ENCODE assay signal across 8 cellular contexts in the genomic region with DNA sequence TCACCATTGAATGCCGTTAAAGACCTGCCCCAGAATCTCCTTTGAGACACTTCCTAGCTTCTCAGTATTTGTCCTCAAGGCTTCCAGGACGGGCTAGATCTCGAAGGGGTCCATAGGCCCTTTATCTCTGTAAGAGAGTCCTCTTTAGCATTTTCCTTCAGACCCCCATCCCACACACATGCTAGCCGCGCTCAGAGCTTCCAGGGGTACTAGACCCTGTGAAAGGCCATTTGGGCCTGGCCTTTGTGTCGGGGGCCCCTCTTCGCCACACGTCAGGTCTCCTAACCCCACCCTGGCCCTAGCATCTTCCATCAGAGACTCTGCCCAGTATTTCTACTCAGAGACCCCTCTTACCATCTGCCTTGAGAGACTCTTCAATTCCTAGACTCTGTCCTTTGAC. TPM values are rescaled to one million over a fixed set of nuclear protein-coding genes. Genes with fewer than 3 reads are reported as not detected.
DNase-seq lines count a peak whose midpoint lies in the region; FAIRE-seq and TF ChIP-seq lines count a peak whose summit lies in the region.

No MANE protein-coding gene starts in this region.

- peak overlapping the region; percentile 89 for H3K4me2 ChIP-seq in H9 (ENCODE audit: insufficient read depth, insufficient read length, low read length)

- no peak overlapping the region for H2BK5ac ChIP-seq in H9 (ENCODE audit: insufficient read length, low read length)

- no peaks in the 10 kb centered on the region; the same call in 1 of the 2 replicates for H3K27me3 Mint-ChIP-seq in H9 (ENCODE audit: low read depth)
- H3K27me3 Mint-ChIP-seq in activated CD4-positive, alpha-beta memory T cell treated with anti-CD3 and anti-CD28 coated beads, Interleukin-2, amount 10 ng/mL, durations not matched to agents 7 days and 5 days = no peaks in the 10 kb centered on the region

- no peak overlapping the region for H2AFZ ChIP-seq in H9 (ENCODE audit: low read length)

- CTCF ChIA-PET in activated CD4-positive, alpha-beta memory T cell treated with anti-CD3 and anti-CD28 coated beads, Interleukin-2, amount 10 ng/mL, durations not matched to agents 7 days and 5 days (lab: Charles Lee) = interaction anchor here (0.8 to 1.4 kb wide), 4 partner anchors 23 to 329 kb away, joined by 3 to 6 read pairs (median 5); no protein-coding TSS in a partner anchor

- DNase-seq in H9 = no peak
- no peak for DNase-seq in activated CD4-positive, alpha-beta memory T cell treated with anti-CD3 and anti-CD28 coated beads, Interleukin-2, amount 10 ng/mL, durations not matched to agents 7 days and 5 days
- no peak for DNase-seq in right atrium auricular region (ENCODE audit: low spot score)
- no peak for DNase-seq in small intestine
- DNase-seq in GM03348 (ENCODE audit: low spot score) = no peak
- DNase-seq in NAMALWA (ENCODE audit: low spot score) = no peak
- DNase-seq in dermis blood vessel endothelial cell = no peak
- DNase-seq in GF-D8 (lab: John Stamatoyannopoulos, UW) = no peak

- WGBS in H9 (ENCODE audit: extremely low coverage, insufficient read length, low lambda C conversion rate) = no CpG with 5 or more reads among the region's 8 CpGs
- 7 to 24% (median 19%) methylated on average over 8 of the region's 8 CpGs for WGBS in small intestine, 3 donors

- H3K23me2 ChIP-seq in H9 (ENCODE audit: insufficient read length, low read depth, low read length, poor library complexity, severe bottlenecking) = peaks cover 15% of the 10 kb centered on the region

- peak overlapping the region; percentile 98; the same call in 1 of the 2 replicates for H3K14ac ChIP-seq in H9 (ENCODE audit: insufficient read depth, low read length)

- no peak overlapping the region for H2AK5ac ChIP-seq in H9 (ENCODE audit: insufficient read length, low read length)

- TF ChIP-seq CTCF in H9 (conservative IDR thresholded peaks at IDR 0.05) (no peak), right atrium auricular region (IDR thresholded peaks at IDR 0.05) (no peak)

- H3K23ac ChIP-seq in H9 (ENCODE audit: insufficient read length, low read depth, low read length) = no peak overlapping the region

- no peak for FAIRE-seq in small intestine (lab: Jason Lieb, UNC)

- H4K5ac ChIP-seq in H9 (ENCODE audit: insufficient read length, low read depth, low read length) = no peak overlapping the region

- H3K9me3 ChIP-seq in H9 (ENCODE audit: control insufficient read depth, low read depth, low read length) (no peaks in the 10 kb centered on the region), right atrium auricular region (no peaks in the 10 kb centered on the region), small intestine (ENCODE audit: control insufficient read depth, low read depth) (no peaks in the 10 kb centered on the region)

- H3K18ac ChIP-seq in H9 (ENCODE audit: insufficient read length, low read depth, low read length) = peak overlapping the region; percentile 92

- no peak overlapping the region for H2BK12ac ChIP-seq in H9 (ENCODE audit: insufficient read length, low read depth, low read length)

- H3K27me3 ChIP-seq in H9 (ENCODE audit: insufficient read depth, low read length) = no peaks in the 10 kb centered on the region
- H3K27me3 ChIP-seq in right atrium auricular region = no peaks in the 10 kb centered on the region
- H3K27me3 ChIP-seq in small intestine (ENCODE audit: control insufficient read depth in 2 of 2, insufficient read depth in 2 of 2, low read length in 2 of 2) = no peaks in the 10 kb centered on the region

- H3K27ac ChIP-seq in H9 (ENCODE audit: insufficient read length, low read depth, low read length) (no peak overlapping the region), right atrium auricular region (peak overlapping the region; percentile 96 to 98), small intestine (ENCODE audit: low read depth in 1 of 2, low read length in 1 of 2) (peak overlapping the region in 1 of 2 donors; percentile 93)

- no peak overlapping the region for H2BK20ac ChIP-seq in H9 (ENCODE audit: low read depth, low read length, poor library complexity, severe bottlenecking)

- no peak overlapping the region for H2BK120ac ChIP-seq in H9 (ENCODE audit: low read depth, low read length, poor library complexity, severe bottlenecking)

- H3K4ac ChIP-seq in H9 (ENCODE audit: low read depth, low read length) = no peak overlapping the region

- H3K36me3 Mint-ChIP-seq in H9 (ENCODE audit: insufficient read depth in 1 of 3, low read depth in 3 of 3) = peaks cover 49 to 51% (median 49%) of the 10 kb centered on the region in 3 experiments
- H3K36me3 Mint-ChIP-seq in activated CD4-positive, alpha-beta memory T cell treated with anti-CD3 and anti-CD28 coated beads, Interleukin-2, amount 10 ng/mL, durations not matched to agents 7 days and 5 days (ENCODE audit: low read depth) = peaks cover 41% of the 10 kb centered on the region

- H3K36me3 ChIP-seq in right atrium auricular region (peaks cover 14% of the 10 kb centered on the region), small intestine (ENCODE audit: control insufficient read depth in 2 of 2, insufficient read depth in 2 of 2, low read length in 2 of 2) (peaks cover 0 to 8% of the 10 kb centered on the region in 2 donors)

- H3K56ac ChIP-seq in H9 (ENCODE audit: insufficient read length, low read depth, low read length) = no peak overlapping the region

- H4K91ac ChIP-seq in H9 (ENCODE audit: insufficient read length, low read depth, low read length) = no peak overlapping the region

- H3K4me3 Mint-ChIP-seq in H9 = peak overlapping the region; percentile 96 to 97
- peak overlapping the region; percentile 90 for H3K4me3 Mint-ChIP-seq in activated CD4-positive, alpha-beta memory T cell treated with anti-CD3 and anti-CD28 coated beads, Interleukin-2, amount 10 ng/mL, durations not matched to agents 7 days and 5 days

- H3K9me3 Mint-ChIP-seq in H9 = peaks cover 2 to 11% of the 10 kb centered on the region in 2 experiments; a peak in 4 of 5 replicates
- no peaks in the 10 kb centered on the region for H3K9me3 Mint-ChIP-seq in activated CD4-positive, alpha-beta memory T cell treated with anti-CD3 and anti-CD28 coated beads, Interleukin-2, amount 10 ng/mL, durations not matched to agents 7 days and 5 days

- H3K9ac ChIP-seq in H9 (ENCODE audit: extremely low read depth, insufficient read length, low read length) = peak overlapping the region; percentile 84

- peaks cover 38% of the 10 kb centered on the region; the same call in 1 of the 2 replicates for H3K79me2 ChIP-seq in H9 (ENCODE audit: insufficient read depth, low read length)

- H3T11ph ChIP-seq in H9 (ENCODE audit: low read length) = no peak overlapping the region

- no peak overlapping the region for H2BK15ac ChIP-seq in H9 (ENCODE audit: low read depth, low read length)

- H3K79me1 ChIP-seq in H9 (ENCODE audit: insufficient read depth, low read depth, low read length, poor library complexity, severe bottlenecking) = peaks cover 15% of the 10 kb centered on the region

- peak overlapping the region; percentile 88 to 100 (median 99) for H3K27ac Mint-ChIP-seq in H9
- H3K27ac Mint-ChIP-seq in activated CD4-positive, alpha-beta memory T cell treated with anti-CD3 and anti-CD28 coated beads, Interleukin-2, amount 10 ng/mL, durations not matched to agents 7 days and 5 days = peak overlapping the region; percentile 93

- H3K4me1 Mint-ChIP-seq in H9 = peaks cover 49 to 53% of the 10 kb centered on the region in 2 experiments
- peaks cover 50% of the 10 kb centered on the region for H3K4me1 Mint-ChIP-seq in activated CD4-positive, alpha-beta memory T cell treated with anti-CD3 and anti-CD28 coated beads, Interleukin-2, amount 10 ng/mL, durations not matched to agents 7 days and 5 days

- H3K4me3 ChIP-seq in right atrium auricular region (peak overlapping the region; percentile 80 to 85), small intestine (ENCODE audit: low read depth in 1 of 2, low read length in 2 of 2) (peak overlapping the region; percentile 77 to 91)

- H4K8ac ChIP-seq in H9 (replicated peaks; ENCODE audit: insufficient read length, low read depth, low read length) = no peak overlapping the region

- no peaks in the 10 kb centered on the region for H4K20me1 ChIP-seq in H9 (ENCODE audit: control insufficient read depth, insufficient read depth, insufficient read length)

- H3K4me1 ChIP-seq in H9 (ENCODE audit: insufficient read depth, low read length) = peaks cover 15% of the 10 kb centered on the region; the same call in 1 of the 2 replicates
- peaks cover 0 to 60% of the 10 kb centered on the region in 2 donors for H3K4me1 ChIP-seq in right atrium auricular region
- H3K4me1 ChIP-seq in small intestine (ENCODE audit: control insufficient read depth in 2 of 2, insufficient read depth in 1 of 2, low read depth in 1 of 2, low read length in 1 of 2) = peaks cover 0 to 5% of the 10 kb centered on the region in 2 donors

- POLR2A ChIA-PET in activated CD4-positive, alpha-beta memory T cell treated with anti-CD3 and anti-CD28 coated beads, Interleukin-2, amount 10 ng/mL, durations not matched to agents 7 days and 5 days (lab: Charles Lee) = interaction anchor here (0.6 to 3.2 kb wide), 9 partner anchors 21 to 431 kb away, joined by 3 to 16 read pairs (median 3); a partner anchor contains a TSS

RNA-seq across cellular contexts. Expression of a gene that starts 0.8 kb away (rescaled TPM):
- total RNA-seq in H9 (2021) (421 and 427 TPM in 2 replicates), right atrium auricular region (100 to 1,000 TPM; 102 to 136 TPM), dermis blood vessel endothelial cell (126 and 194 TPM in 2 replicates)
- total RNA-seq in activated CD4-positive, alpha-beta memory T cell treated with anti-CD3 and anti-CD28 coated beads, Interleukin-2, amount 10 ng/mL, durations not matched to agents 7 days and 5 days = 100 to 1,000 TPM; 180 to 187 TPM
- 100 to 1,000 TPM in 1 of 3 donors, 10 to 100 TPM in 2; 90.5 to 101 (median 95.9) TPM for polyA plus RNA-seq in small intestine

RNA-seq across cellular contexts. Expression of a gene that starts 24.1 kb away (rescaled TPM):
- total RNA-seq in H9 (2021) (224 and 226 TPM in 2 replicates), right atrium auricular region (100 to 1,000 TPM; 128 to 140 TPM), dermis blood vessel endothelial cell (97.5 and 172 TPM in 2 replicates)
- total RNA-seq in activated CD4-positive, alpha-beta memory T cell treated with anti-CD3 and anti-CD28 coated beads, Interleukin-2, amount 10 ng/mL, durations not matched to agents 7 days and 5 days = 10 to 100 TPM; 59.6 to 60.0 TPM
- polyA plus RNA-seq in small intestine = 10 to 100 TPM; 48.9 to 75.8 (median 53.9) TPM

RNA-seq across cellular contexts. Expression of a gene that starts 38.4 kb away (rescaled TPM):
- total RNA-seq in H9 (2021) = 150 and 153 TPM in 2 replicates
- total RNA-seq in activated CD4-positive, alpha-beta memory T cell treated with anti-CD3 and anti-CD28 coated beads, Interleukin-2, amount 10 ng/mL, durations not matched to agents 7 days and 5 days = 10 to 100 TPM; 27.6 to 29.4 TPM
- total RNA-seq in right atrium auricular region = 10 to 100 TPM; 35.2 to 63.6 TPM
- 10 to 100 TPM in 1 of 3 donors, 1 to 10 TPM in 2; 4.0 to 17.0 (median 6.8) TPM for polyA plus RNA-seq in small intestine
- 35.6 and 51.1 TPM in 2 replicates for total RNA-seq in dermis blood vessel endothelial cell

RNA-seq across cellular contexts. Expression of a gene that starts 49.4 kb away (rescaled TPM):
- total RNA-seq in H9 (2021) (55.8 and 57.3 TPM in 2 replicates), right atrium auricular region (10 to 100 TPM; 22.1 to 32.1 TPM), dermis blood vessel endothelial cell (57.2 and 83.3 TPM in 2 replicates)
- 10 to 100 TPM; 55.3 to 57.0 TPM for total RNA-seq in activated CD4-positive, alpha-beta memory T cell treated with anti-CD3 and anti-CD28 coated beads, Interleukin-2, amount 10 ng/mL, durations not matched to agents 7 days and 5 days
- 10 to 100 TPM; 27.8 to 36.2 (median 35.1) TPM for polyA plus RNA-seq in small intestine

RNA-seq across cellular contexts. Expression of a gene that starts 49.9 kb away (rescaled TPM):
- 98.5 and 100 TPM in 2 replicates for total RNA-seq in H9 (2021)
- total RNA-seq in activated CD4-positive, alpha-beta memory T cell treated with anti-CD3 and anti-CD28 coated beads, Interleukin-2, amount 10 ng/mL, durations not matched to agents 7 days and 5 days = 10 to 100 TPM; 89.0 to 89.8 TPM
- total RNA-seq in right atrium auricular region = 100 to 1,000 TPM; 113 to 120 TPM
- 100 to 1,000 TPM in 2 of 3 donors, 10 to 100 TPM in 1; 89.7 to 109 (median 108) TPM for polyA plus RNA-seq in small intestine
- 59.8 and 65.3 TPM in 2 replicates for total RNA-seq in dermis blood vessel endothelial cell
